Comparison of ENCODE assay signal across 23 cellular contexts in genomic region chr4:16938641-16939040, GRCh38. TPM values are rescaled to one million over a fixed set of nuclear protein-coding genes. Genes with fewer than 3 reads are reported as not detected.
"Had no signal": no experiment of that assay in that cellular context is flagged by ENCODE, and none has a peak within 500 bp of the region (broad histone marks: within the 10 kb centered on the region; RNA-seq: fewer than 3 reads in every experiment).

No MANE protein-coding gene starts in this region.

- DNase-seq: Kasumi-1, MM.1S, NCI-H1092 treated with DMSO at 0.1 percent for 48 hours, NCI-H1436, NCI-H187, NCI-H2029, NCI-H2081 treated with DMSO at 0.1 percent for 48 hours, NCI-H2171, NCI-H226, NCI-H446, NCI-H510A, NCI-H524 treated with DMSO at 0.1 percent for 48 hours, NCI-H69, NCI-H774, Right ventricle myocardium superior, RPMI8226, SIG-M5 had no signal

- FAIRE-seq: HepG2, K562, RCC 7860 had no signal

- H3K4me3 ChIP-seq: K562, SJSA1 had no signal

- H3K4me2 ChIP-seq: KMS-11 had no signal

- H3K9me3 ChIP-seq: SJSA1 had no signal

- H3K27me3 ChIP-seq: SJSA1 had no signal

- H3K4me1 Mint-ChIP-seq: IgD-negative memory B cell had no signal

- H3K27me3 Mint-ChIP-seq: IgD-negative memory B cell had no signal

- H3K9ac ChIP-seq: KMS-11 had no signal

- H3K4me3 Mint-ChIP-seq: IgD-negative memory B cell had no signal

- H3K36me3 ChIP-seq: SJSA1 had no signal

- ATAC-seq: HepG2, K562 had no signal

- H3K36me3 Mint-ChIP-seq: IgD-negative memory B cell had no signal

- H3K27ac ChIP-seq: KMS-11, SJSA1 had no signal

- H3K4me1 ChIP-seq: SJSA1 had no signal

RNA-seq across cellular contexts. Expression of gene LDB2, which starts 40.2 kb away (rescaled TPM):
- total RNA-seq: HepG2 had no signal
- polyA plus RNA-seq: HepG2, IgD-negative memory B cell had no signal
